Comparison of ENCODE assay signal across 1 cellular context in the genomic region with DNA sequence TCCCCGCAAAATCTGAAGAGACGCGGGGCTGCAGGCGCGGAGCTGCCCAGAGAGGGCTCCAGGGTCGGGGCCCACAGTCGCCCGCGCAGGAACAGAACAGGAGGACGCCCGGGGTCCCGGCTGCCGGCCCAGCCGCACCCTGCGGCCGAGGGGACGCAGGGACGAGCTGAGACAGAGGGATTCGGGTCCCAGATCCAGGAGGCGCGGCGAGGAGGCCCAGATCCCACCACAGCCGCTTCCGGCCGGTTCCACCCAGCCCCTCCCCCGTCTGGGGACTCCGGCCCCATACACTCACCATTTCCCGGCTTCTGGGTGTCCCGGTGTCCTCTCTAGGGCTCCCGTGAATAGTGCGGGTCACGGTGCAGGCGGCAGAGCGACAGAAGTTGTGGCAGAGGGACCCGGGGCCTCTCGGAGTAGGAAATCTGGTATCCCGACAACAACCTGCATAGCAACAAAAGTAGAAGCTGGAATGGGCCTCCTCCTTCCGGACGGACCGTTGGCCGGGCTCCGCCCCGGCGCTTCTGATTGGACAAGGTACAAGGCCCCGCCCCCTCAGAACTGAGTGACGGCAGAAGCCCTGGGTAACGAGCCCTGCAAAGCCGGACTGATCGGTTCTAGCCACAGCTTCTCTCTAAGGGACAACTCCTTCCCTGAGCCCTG.
TF ChIP-seq lines count a peak whose summit lies in the region.

Gene ZNF20, minus strand, starts transcription at position 466 of the 660 bp plus-strand sequence. Its CDS starts 168 bp downstream, at position 298.

TF ChIP-seq in HepG2, 621 proteins besides CTCF, POLR2A, EP300 and RAD21 (continued from another document and continues in another):
- no peak for TF ChIP-seq ZBTB40 (IDR thresholded peaks at IDR 0.05)
- TF ChIP-seq ZBTB40 (CRISPR knock-in tag; IDR thresholded peaks at IDR 0.05), result peak; percentile 44; the same call in 1 of the 2 replicates
- TF ChIP-seq, protein P1, sequence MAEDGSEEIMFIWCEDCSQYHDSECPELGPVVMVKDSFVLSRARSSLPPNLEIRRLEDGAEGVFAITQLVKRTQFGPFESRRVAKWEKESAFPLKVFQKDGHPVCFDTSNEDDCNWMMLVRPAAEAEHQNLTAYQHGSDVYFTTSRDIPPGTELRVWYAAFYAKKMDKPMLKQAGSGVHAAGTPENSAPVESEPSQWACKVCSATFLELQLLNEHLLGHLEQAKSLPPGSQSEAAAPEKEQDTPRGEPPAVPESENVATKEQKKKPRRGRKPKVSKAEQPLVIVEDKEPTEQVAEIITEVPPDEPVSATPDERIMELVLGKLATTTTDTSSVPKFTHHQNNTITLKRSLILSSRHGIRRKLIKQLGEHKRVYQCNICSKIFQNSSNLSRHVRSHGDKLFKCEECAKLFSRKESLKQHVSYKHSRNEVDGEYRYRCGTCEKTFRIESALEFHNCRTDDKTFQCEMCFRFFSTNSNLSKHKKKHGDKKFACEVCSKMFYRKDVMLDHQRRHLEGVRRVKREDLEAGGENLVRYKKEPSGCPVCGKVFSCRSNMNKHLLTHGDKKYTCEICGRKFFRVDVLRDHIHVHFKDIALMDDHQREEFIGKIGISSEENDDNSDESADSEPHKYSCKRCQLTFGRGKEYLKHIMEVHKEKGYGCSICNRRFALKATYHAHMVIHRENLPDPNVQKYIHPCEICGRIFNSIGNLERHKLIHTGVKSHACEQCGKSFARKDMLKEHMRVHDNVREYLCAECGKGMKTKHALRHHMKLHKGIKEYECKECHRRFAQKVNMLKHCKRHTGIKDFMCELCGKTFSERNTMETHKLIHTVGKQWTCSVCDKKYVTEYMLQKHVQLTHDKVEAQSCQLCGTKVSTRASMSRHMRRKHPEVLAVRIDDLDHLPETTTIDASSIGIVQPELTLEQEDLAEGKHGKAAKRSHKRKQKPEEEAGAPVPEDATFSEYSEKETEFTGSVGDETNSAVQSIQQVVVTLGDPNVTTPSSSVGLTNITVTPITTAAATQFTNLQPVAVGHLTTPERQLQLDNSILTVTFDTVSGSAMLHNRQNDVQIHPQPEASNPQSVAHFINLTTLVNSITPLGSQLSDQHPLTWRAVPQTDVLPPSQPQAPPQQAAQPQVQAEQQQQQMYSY (CRISPR knock-in tag; IDR thresholded peaks at IDR 0.05), result 0 out of 2 replicates have a peak, but pooled peaks have one; percentile 17
- TF ChIP-seq ZFP36L2 (CRISPR knock-in tag; IDR thresholded peaks at IDR 0.05), result no peak
- TF ChIP-seq TBP (CRISPR knock-in tag; IDR thresholded peaks at IDR 0.05), result no peak
- no peak; the same call in 1 of the 2 replicates for TF ChIP-seq SMC3 (IDR thresholded peaks at IDR 0.05; ENCODE audit: low read length)
- no peak for TF ChIP-seq ZNF639 (CRISPR knock-in tag; conservative IDR thresholded peaks at IDR 0.05)
- no peak for TF ChIP-seq SOX5 (CRISPR knock-in tag; IDR thresholded peaks at IDR 0.05; ENCODE audit: borderline replicate concordance)
- TF ChIP-seq NCOA5 (CRISPR knock-in tag; IDR thresholded peaks at IDR 0.05), result no peak
- peak; percentile 25; the same call in 1 of the 2 replicates for TF ChIP-seq ZBTB7B (CRISPR knock-in tag; IDR thresholded peaks at IDR 0.05)
- TF ChIP-seq ZBTB4 (CRISPR knock-in tag; IDR thresholded peaks at IDR 0.05; ENCODE audit: borderline replicate concordance), result no peak
- no peak for TF ChIP-seq ZNF513 (CRISPR knock-in tag; conservative IDR thresholded peaks at IDR 0.05)
- TF ChIP-seq ZNF337 (CRISPR knock-in tag; IDR thresholded peaks at IDR 0.05; ENCODE audit: borderline replicate concordance, low read depth), result no peak
- TF ChIP-seq, protein P2, sequence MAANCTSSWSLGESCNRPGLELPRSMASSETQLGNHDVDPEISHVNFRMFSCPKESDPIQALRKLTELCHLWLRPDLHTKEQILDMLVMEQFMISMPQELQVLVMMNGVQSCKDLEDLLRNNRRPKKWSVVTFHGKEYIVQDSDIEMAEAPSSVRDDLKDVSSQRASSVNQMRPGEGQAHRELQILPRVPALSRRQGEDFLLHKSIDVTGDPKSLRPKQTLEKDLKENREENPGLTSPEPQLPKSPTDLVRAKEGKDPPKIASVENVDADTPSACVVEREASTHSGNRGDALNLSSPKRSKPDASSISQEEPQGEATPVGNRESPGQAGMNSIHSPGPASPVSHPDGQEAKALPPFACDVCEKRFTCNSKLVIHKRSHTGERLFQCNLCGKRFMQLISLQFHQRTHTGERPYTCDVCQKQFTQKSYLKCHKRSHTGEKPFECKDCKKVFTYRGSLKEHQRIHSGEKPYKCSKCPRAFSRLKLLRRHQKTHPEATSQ (CRISPR knock-in tag; IDR thresholded peaks at IDR 0.05; ENCODE audit: borderline replicate concordance), result no peak
- TF ChIP-seq ZNF7 (CRISPR knock-in tag; IDR thresholded peaks at IDR 0.05), result no peak
- TF ChIP-seq POGZ (CRISPR knock-in tag; IDR thresholded peaks at IDR 0.05), result no peak
- TF ChIP-seq, protein P3, sequence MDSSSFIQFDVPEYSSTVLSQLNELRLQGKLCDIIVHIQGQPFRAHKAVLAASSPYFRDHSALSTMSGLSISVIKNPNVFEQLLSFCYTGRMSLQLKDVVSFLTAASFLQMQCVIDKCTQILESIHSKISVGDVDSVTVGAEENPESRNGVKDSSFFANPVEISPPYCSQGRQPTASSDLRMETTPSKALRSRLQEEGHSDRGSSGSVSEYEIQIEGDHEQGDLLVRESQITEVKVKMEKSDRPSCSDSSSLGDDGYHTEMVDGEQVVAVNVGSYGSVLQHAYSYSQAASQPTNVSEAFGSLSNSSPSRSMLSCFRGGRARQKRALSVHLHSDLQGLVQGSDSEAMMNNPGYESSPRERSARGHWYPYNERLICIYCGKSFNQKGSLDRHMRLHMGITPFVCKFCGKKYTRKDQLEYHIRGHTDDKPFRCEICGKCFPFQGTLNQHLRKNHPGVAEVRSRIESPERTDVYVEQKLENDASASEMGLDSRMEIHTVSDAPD (CRISPR knock-in tag; IDR thresholded peaks at IDR 0.05), result peak; percentile 29; the same call in 1 of the 2 replicates
- TF ChIP-seq ZNF224 (CRISPR knock-in tag; IDR thresholded peaks at IDR 0.05), result 0 out of 2 replicates have a peak, but pooled peaks have one; percentile 43
- TF ChIP-seq TEAD2 (CRISPR knock-in tag; IDR thresholded peaks at IDR 0.05), result no peak
- no peak for TF ChIP-seq ZNF101 (CRISPR knock-in tag; IDR thresholded peaks at IDR 0.05; ENCODE audit: borderline replicate concordance, low read depth)
- TF ChIP-seq, protein P4, sequence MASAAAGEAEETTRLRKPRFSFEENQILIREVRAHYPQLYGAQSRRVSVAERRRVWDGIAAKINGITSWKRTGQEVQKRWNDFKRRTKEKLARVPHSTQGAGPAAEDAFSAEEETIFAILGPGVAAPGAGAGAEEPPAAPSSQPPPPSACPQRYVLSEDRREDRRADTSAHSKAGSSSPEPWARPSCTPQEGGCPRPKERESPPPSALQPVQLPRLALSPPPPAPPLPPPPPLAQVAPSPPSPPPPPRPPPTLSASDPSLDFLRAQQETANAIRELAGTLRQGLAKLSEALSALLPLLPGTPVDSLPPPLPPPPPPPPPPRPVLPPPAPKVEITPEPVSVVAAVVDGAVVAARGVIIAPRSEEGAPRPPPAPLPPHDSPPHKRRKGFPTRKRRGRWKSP (CRISPR knock-in tag; IDR thresholded peaks at IDR 0.05), result no peak
